In the genomic region with DNA sequence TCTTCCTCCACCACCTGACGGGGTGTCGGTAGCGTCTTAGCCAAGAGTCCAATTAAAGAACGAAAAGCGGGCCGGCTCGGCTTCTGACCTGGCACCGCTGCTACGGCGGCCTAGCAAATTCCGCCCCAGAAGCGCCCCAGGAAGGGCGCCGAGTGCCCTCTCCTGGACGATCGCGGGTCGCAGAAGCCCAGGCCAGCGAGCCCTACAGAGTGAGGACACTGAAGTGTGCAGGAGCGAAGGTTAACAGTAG, we compare ENCODE assay signal across 1 cellular context.
A peak's percentile ranks its signal among the peaks of the same experiment; 100 is the strongest.
TF ChIP-seq lines count a peak whose summit lies in the region.

No MANE protein-coding gene starts in this region.

TF ChIP-seq in GM12878, 131 proteins besides CTCF, POLR2A, EP300 and RAD21:
- TF ChIP-seq MLLT1 (IDR thresholded peaks at IDR 0.05) (peak; percentile 85; the same call in 1 of the 2 replicates), ZNF207 (IDR thresholded peaks at IDR 0.05; ENCODE audit: borderline replicate concordance) (no peak), RB1 (IDR thresholded peaks at IDR 0.05; ENCODE audit: borderline replicate concordance) (peak; percentile 20; the same call in 1 of the 2 replicates), NR2F1 (conservative IDR thresholded peaks at IDR 0.05) (peak; percentile 63; the same call in 1 of the 2 replicates), SKIL (IDR thresholded peaks at IDR 0.05; ENCODE audit: low read depth, poor library complexity, severe bottlenecking) (peak; percentile 29), MTA3 (IDR thresholded peaks at IDR 0.05; ENCODE audit: borderline replicate concordance, low read length) (peak; percentile 12; the same call in 1 of the 2 replicates), DPF2 (IDR thresholded peaks at IDR 0.05) (peak; percentile 52; the same call in 1 of the 2 replicates), YY1 (IDR thresholded peaks at IDR 0.05; ENCODE audit: low read depth, low read length) (peak; percentile 60; the same call in 1 of the 2 replicates), TARDBP (IDR thresholded peaks at IDR 0.05; ENCODE audit: borderline replicate concordance) (0 out of 2 replicates have a peak, but pooled peaks have one; percentile 30), ZSCAN29 (IDR thresholded peaks at IDR 0.05) (peak; percentile 48; the same call in 1 of the 2 replicates), ATF7 (IDR thresholded peaks at IDR 0.05; ENCODE audit: low read depth) (0 out of 2 replicates have a peak, but pooled peaks have one; percentile 18), NR2C1 (IDR thresholded peaks at IDR 0.05) (0 out of 2 replicates have a peak, but pooled peaks have one; percentile 20), SMC3 (IDR thresholded peaks at IDR 0.05; ENCODE audit: borderline replicate concordance, low read length) (peak; percentile 70; the same call in 1 of the 2 replicates), RCOR1 (conservative IDR thresholded peaks at IDR 0.05; ENCODE audit: low read depth, low read length) (0 out of 2 replicates have a peak, but pooled peaks have one; percentile 11), SRF (IDR thresholded peaks at IDR 0.05; ENCODE audit: low read depth in 2 of 2, low read length in 2 of 2) (no peak), ZNF592 (IDR thresholded peaks at IDR 0.05) (no peak)
- TF ChIP-seq, protein P1, sequence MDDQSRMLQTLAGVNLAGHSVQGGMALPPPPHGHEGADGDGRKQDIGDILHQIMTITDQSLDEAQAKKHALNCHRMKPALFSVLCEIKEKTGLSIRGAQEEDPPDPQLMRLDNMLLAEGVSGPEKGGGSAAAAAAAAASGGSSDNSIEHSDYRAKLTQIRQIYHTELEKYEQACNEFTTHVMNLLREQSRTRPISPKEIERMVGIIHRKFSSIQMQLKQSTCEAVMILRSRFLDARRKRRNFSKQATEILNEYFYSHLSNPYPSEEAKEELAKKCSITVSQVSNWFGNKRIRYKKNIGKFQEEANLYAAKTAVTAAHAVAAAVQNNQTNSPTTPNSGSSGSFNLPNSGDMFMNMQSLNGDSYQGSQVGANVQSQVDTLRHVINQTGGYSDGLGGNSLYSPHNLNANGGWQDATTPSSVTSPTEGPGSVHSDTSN (IDR thresholded peaks at IDR 0.05; ENCODE audit: insufficient replicate concordance, low read depth, low read length), result no peak
- TF ChIP-seq, protein P2, sequence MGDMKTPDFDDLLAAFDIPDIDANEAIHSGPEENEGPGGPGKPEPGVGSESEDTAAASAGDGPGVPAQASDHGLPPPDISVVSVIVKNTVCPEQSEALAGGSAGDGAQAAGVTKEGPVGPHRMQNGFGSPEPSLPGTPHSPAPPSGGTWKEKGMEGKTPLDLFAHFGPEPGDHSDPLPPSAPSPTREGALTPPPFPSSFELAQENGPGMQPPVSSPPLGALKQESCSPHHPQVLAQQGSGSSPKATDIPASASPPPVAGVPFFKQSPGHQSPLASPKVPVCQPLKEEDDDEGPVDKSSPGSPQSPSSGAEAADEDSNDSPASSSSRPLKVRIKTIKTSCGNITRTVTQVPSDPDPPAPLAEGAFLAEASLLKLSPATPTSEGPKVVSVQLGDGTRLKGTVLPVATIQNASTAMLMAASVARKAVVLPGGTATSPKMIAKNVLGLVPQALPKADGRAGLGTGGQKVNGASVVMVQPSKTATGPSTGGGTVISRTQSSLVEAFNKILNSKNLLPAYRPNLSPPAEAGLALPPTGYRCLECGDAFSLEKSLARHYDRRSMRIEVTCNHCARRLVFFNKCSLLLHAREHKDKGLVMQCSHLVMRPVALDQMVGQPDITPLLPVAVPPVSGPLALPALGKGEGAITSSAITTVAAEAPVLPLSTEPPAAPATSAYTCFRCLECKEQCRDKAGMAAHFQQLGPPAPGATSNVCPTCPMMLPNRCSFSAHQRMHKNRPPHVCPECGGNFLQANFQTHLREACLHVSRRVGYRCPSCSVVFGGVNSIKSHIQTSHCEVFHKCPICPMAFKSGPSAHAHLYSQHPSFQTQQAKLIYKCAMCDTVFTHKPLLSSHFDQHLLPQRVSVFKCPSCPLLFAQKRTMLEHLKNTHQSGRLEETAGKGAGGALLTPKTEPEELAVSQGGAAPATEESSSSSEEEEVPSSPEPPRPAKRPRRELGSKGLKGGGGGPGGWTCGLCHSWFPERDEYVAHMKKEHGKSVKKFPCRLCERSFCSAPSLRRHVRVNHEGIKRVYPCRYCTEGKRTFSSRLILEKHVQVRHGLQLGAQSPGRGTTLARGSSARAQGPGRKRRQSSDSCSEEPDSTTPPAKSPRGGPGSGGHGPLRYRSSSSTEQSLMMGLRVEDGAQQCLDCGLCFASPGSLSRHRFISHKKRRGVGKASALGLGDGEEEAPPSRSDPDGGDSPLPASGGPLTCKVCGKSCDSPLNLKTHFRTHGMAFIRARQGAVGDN (IDR thresholded peaks at IDR 0.05), result peak; percentile 3; the same call in 1 of the 2 replicates
